1 cellular context compared by ENCODE assay signal in genomic region chr5:68673451-68674180, GRCh38.
TF ChIP-seq lines count a peak whose summit lies in the region.

No MANE protein-coding gene starts in this region.

TF ChIP-seq in SK-N-SH treated with all-trans-retinoic acid at 6 μM for 48 hours, 23 proteins besides CTCF, POLR2A, EP300 and RAD21 (continued from another document):
- TF ChIP-seq CSRNP3 (CRISPR knock-in tag; IDR thresholded peaks at IDR 0.05): no peak
- TF ChIP-seq ZFP3 (CRISPR knock-in tag; IDR thresholded peaks at IDR 0.05): no peak
- TF ChIP-seq ESRRG (CRISPR knock-in tag; IDR thresholded peaks at IDR 0.05): no peak
- no peak for TF ChIP-seq PATZ1 (CRISPR knock-in tag; IDR thresholded peaks at IDR 0.05; ENCODE audit: borderline replicate concordance)
- TF ChIP-seq GLIS3 (CRISPR knock-in tag; IDR thresholded peaks at IDR 0.05): no peak
- TF ChIP-seq ZNF8 (CRISPR knock-in tag; IDR thresholded peaks at IDR 0.05): no peak
- TF ChIP-seq TCF4 (CRISPR knock-in tag; IDR thresholded peaks at IDR 0.05; ENCODE audit: borderline replicate concordance): no peak
- TF ChIP-seq ISL1 (CRISPR knock-in tag; IDR thresholded peaks at IDR 0.05): no peak
- no peak for TF ChIP-seq TOX (CRISPR knock-in tag; IDR thresholded peaks at IDR 0.05; ENCODE audit: borderline replicate concordance)
